19 cellular contexts compared by ENCODE assay signal in genomic region chr17:27368971-27369370, GRCh38.
DNase-seq lines count a peak whose midpoint lies in the region; ATAC-seq and TF ChIP-seq lines count a peak whose summit lies in the region.
"Had no signal": no experiment of that assay in that cellular context is flagged by ENCODE, and none has a peak within 500 bp of the region (broad histone marks: within the 10 kb centered on the region; RNA-seq: fewer than 3 reads in every experiment).

No MANE protein-coding gene starts in this region.

- in situ Hi-C loops in IMR-90 (cut with MboI; ENCODE audit: low sequenced_read_pairs): loop anchor here (10.0 kb wide), 1 partner anchor 76 kb away; no protein-coding TSS in a partner anchor

- TF ChIP-seq RAD21 in IMR-90 (IDR thresholded peaks at IDR 0.05; ENCODE audit: low read length): no peak

- peaks cover 2% of the 10 kb centered on the region for H3K79me2 ChIP-seq in trophoblast cell (ENCODE audit: control insufficient read depth, insufficient read depth, low read length, poor library complexity)

- peaks cover 15 to 17% of the 10 kb centered on the region in 2 donors for H3K27me3 Mint-ChIP-seq in natural killer cell (ENCODE audit: low read depth in 2 of 2)

- no peaks in the 10 kb centered on the region for H3K36me3 ChIP-seq in IMR-90 (ENCODE audit: control insufficient read depth, insufficient read depth, low read length)
- no peaks in the 10 kb centered on the region for H3K36me3 ChIP-seq in trophoblast cell (ENCODE audit: control insufficient read depth in 1 of 2, insufficient read depth in 2 of 2, low read length in 2 of 2)
- H3K36me3 ChIP-seq: BLaER1 had no signal

- no peaks in the 10 kb centered on the region for H3K36me3 Mint-ChIP-seq in natural killer cell
- H3K36me3 Mint-ChIP-seq: CD4-positive, CD25-positive, alpha-beta regulatory T cell had no signal

- H4K5ac ChIP-seq in IMR-90 (ENCODE audit: low read depth, low read length): no peak overlapping the region

- H3K27me3 ChIP-seq in IMR-90 (ENCODE audit: control insufficient read depth, insufficient read depth, low read length): no peaks in the 10 kb centered on the region
- H3K27me3 ChIP-seq in trophoblast cell (ENCODE audit: insufficient read depth, low read length): no peaks in the 10 kb centered on the region
- H3K27me3 ChIP-seq: BLaER1 had no signal

- peaks cover 2 to 3% of the 10 kb centered on the region in 2 donors for H3K9me3 Mint-ChIP-seq in natural killer cell

- no peak overlapping the region for H3K56ac ChIP-seq in IMR-90 (ENCODE audit: extremely low read depth, insufficient read depth, low read length)

- WGBS in IMR-90 (ENCODE audit: extremely low coverage in 2 of 2, insufficient read length in 1 of 2), 2 experiments: 82% methylated on average over 3 of the region's 4 CpGs; no CpG with 5 or more reads in 1 of the 2 experiments
- no CpG with 5 or more reads among the region's 4 CpGs for WGBS in trophoblast cell (ENCODE audit: extremely low coverage, insufficient coverage, insufficient read length)

- dilution Hi-C loops in IMR-90 (cut with HindIII; ENCODE audit: low sequenced_read_pairs, unreplicated experiment): no loop called here

- H3K4me1 ChIP-seq in IMR-90 (ENCODE audit: control insufficient read depth, insufficient read depth, low read length) (peaks cover 7% of the 10 kb centered on the region), trophoblast cell (ENCODE audit: control insufficient read depth in 1 of 2, insufficient read depth in 2 of 2, low read length in 2 of 2) (peaks cover 26 to 31% of the 10 kb centered on the region in 2 experiments)
- H3K4me1 ChIP-seq: BLaER1 had no signal

- peaks cover 4% of the 10 kb centered on the region; the same call in 1 of the 2 replicates for H3K9me3 ChIP-seq in IMR-90 (ENCODE audit: control insufficient read depth, insufficient read depth, low read length)
- peaks cover 2% of the 10 kb centered on the region for H3K9me3 ChIP-seq in trophoblast cell (ENCODE audit: insufficient read depth, low read depth, low read length)

- H2BK120ac ChIP-seq in IMR-90 (ENCODE audit: low read depth, low read length): no peak overlapping the region
- peak overlapping the region; percentile 40 for H2BK120ac ChIP-seq in trophoblast cell (ENCODE audit: insufficient read depth, low read length, poor library complexity)

- H4K20me1 ChIP-seq in IMR-90 (ENCODE audit: insufficient read depth, low read length): no peaks in the 10 kb centered on the region
- H4K20me1 ChIP-seq: BLaER1 had no signal

- H4K91ac ChIP-seq in IMR-90 (ENCODE audit: insufficient read depth, low read depth, low read length) (no peak overlapping the region), trophoblast cell (ENCODE audit: low read depth, low read length) (peak overlapping the region; percentile 69)

- no peak overlapping the region for H4K12ac ChIP-seq in trophoblast cell (ENCODE audit: low read depth, low read length)

- peaks cover 12% of the 10 kb centered on the region for H3K9me1 ChIP-seq in IMR-90 (ENCODE audit: insufficient read depth, low read length)

- H2BK5ac ChIP-seq in IMR-90 (ENCODE audit: low read depth, low read length, poor library complexity, severe bottlenecking) (no peak overlapping the region), trophoblast cell (ENCODE audit: low read depth, low read length, poor library complexity) (peak overlapping the region; percentile 43)

- intact Hi-C loops in IMR-90 (cut with micrococcal nuclease): no loop called here
- intact Hi-C loops in sciatic nerve (cut with DNase I): no loop called here
- intact Hi-C loops in natural killer cell (cut with micrococcal nuclease): no loop called here

- H3K18ac ChIP-seq in IMR-90 (ENCODE audit: low read depth, low read length) (no peak overlapping the region), trophoblast cell (ENCODE audit: low read length) (peak overlapping the region; percentile 16)

- no peak for DNase-seq in IMR-90
- DNase-seq in islet precursor cell: peak; percentile 60
- DNase-seq in trophoblast cell: no peak
- peak; percentile 12 for DNase-seq in sciatic nerve (ENCODE audit: low spot score)
- no peak for DNase-seq in stimulated activated CD4-positive, alpha-beta T cell treated with anti-CD3 and anti-CD28 coated beads, Interleukin-12 subunit alpha, Interleukin-12 subunit beta, amount 100 ng/mL, for 4 hours
- DNase-seq in DMS 273 (lab: John Stamatoyannopoulos, UW; ENCODE audit: unreplicated experiment): no peak
- DNase-seq in RKO (ENCODE audit: low spot score): no peak
- no peak for DNase-seq in natural killer cell
- DNase-seq: CD4-positive, CD25-positive, alpha-beta regulatory T cell; CD8-positive, alpha-beta T cell; DMS53; DMS79 treated with DMSO at 0.1 percent for 48 hours; GF-D8; H7; HCEC 1CT had no signal

- H3K27ac Mint-ChIP-seq in natural killer cell: no peak overlapping the region
- H3K27ac Mint-ChIP-seq: B cell; CD8-positive, alpha-beta T cell had no signal

- H3K23ac ChIP-seq in IMR-90 (ENCODE audit: low read depth, low read length) (no peak overlapping the region), trophoblast cell (ENCODE audit: low read length) (no peak overlapping the region)

- no peak overlapping the region for H3K27ac ChIP-seq in IMR-90 (ENCODE audit: insufficient read depth, low read length)
- H3K27ac ChIP-seq in trophoblast cell (ENCODE audit: low read depth, low read length): no peak overlapping the region
- H3K27ac ChIP-seq: 22Rv1, BLaER1, C4-2B had no signal

- no TSS peak for BruUV-seq in IMR-90 (replicated peaks; lab: Mats Ljungman, UMichigan)

- H2AFZ ChIP-seq in IMR-90 (replicated peaks; ENCODE audit: low read length, poor library complexity) (no peak overlapping the region), trophoblast cell (ENCODE audit: insufficient read depth, low read length, poor library complexity) (no peak overlapping the region)

- TF ChIP-seq POLR2A in IMR-90 (IDR thresholded peaks at IDR 0.05; ENCODE audit: low read depth, low read length): no peak

- ATAC-seq in IMR-90 (ENCODE audit: low read depth): peak; percentile 43
- no peak for ATAC-seq in sciatic nerve
- no peak for ATAC-seq in natural killer cell
- ATAC-seq: CD8-positive, alpha-beta T cell had no signal

- POLR2A ChIA-PET in IMR-90 (lab: Charles Lee; ENCODE audit: unreplicated experiment): interaction anchor here (0.6 kb wide), 1 partner anchor 39 kb away, joined by 5 read pairs; no protein-coding TSS in a partner anchor

- H3K4me2 ChIP-seq in IMR-90 (ENCODE audit: low read depth, low read length) (no peak overlapping the region), trophoblast cell (ENCODE audit: low read length) (no peak overlapping the region)
- H3K4me2 ChIP-seq: BLaER1 had no signal

- H3K4me1 Mint-ChIP-seq in natural killer cell: no peaks in the 10 kb centered on the region
- H3K4me1 Mint-ChIP-seq: B cell; CD4-positive, CD25-positive, alpha-beta regulatory T cell had no signal

- CTCF ChIA-PET in IMR-90 (lab: Yijun Ruan, JAX): interaction anchor here (0.9 kb wide), 1 partner anchor 231 kb away, joined by 4 read pairs; no protein-coding TSS in a partner anchor

- H4K8ac ChIP-seq in IMR-90 (ENCODE audit: low read depth in 2 of 2, low read length in 2 of 2): no peak overlapping the region
- H4K8ac ChIP-seq in trophoblast cell (ENCODE audit: low read depth, low read length): peak overlapping the region; percentile 71

- peak overlapping the region; percentile 42 for H2AK9ac ChIP-seq in IMR-90 (replicated peaks; ENCODE audit: low read depth, low read length, poor library complexity)

- H3K4ac ChIP-seq in IMR-90 (ENCODE audit: low read depth, low read length) (no peak overlapping the region; the same call in 1 of the 2 replicates), trophoblast cell (ENCODE audit: low read depth, low read length) (no peak overlapping the region)

- H3K4me3 ChIP-seq in IMR-90 (ENCODE audit: insufficient read depth, low read depth, low read length): no peak overlapping the region
- no peak overlapping the region for H3K4me3 ChIP-seq in trophoblast cell (ENCODE audit: low read depth, low read length)
- H3K4me3 ChIP-seq: BLaER1 had no signal

- no peak overlapping the region for H3K9ac ChIP-seq in IMR-90 (ENCODE audit: low read depth, low read length)
- H3K9ac ChIP-seq in trophoblast cell (ENCODE audit: low read length): no peak overlapping the region
- H3K9ac ChIP-seq: BLaER1 had no signal

- H2BK12ac ChIP-seq in trophoblast cell (ENCODE audit: low read length): peak overlapping the region; percentile 78

- H2BK15ac ChIP-seq in IMR-90 (ENCODE audit: low read depth, low read length): no peak overlapping the region

- H3K79me1 ChIP-seq in IMR-90 (ENCODE audit: low read depth in 1 of 2, low read length in 2 of 2) (no peaks in the 10 kb centered on the region), trophoblast cell (ENCODE audit: low read length) (peaks cover 30% of the 10 kb centered on the region)

- TF ChIP-seq CTCF in IMR-90 (conservative IDR thresholded peaks at IDR 0.05; ENCODE audit: low read depth, low read length) (no peak), natural killer cell (IDR thresholded peaks at IDR 0.05) (no peak)

- no peak overlapping the region for H3K4me3 Mint-ChIP-seq in natural killer cell
- H3K4me3 Mint-ChIP-seq: B cell; CD4-positive, CD25-positive, alpha-beta regulatory T cell; CD8-positive, alpha-beta T cell had no signal

- H3K14ac ChIP-seq in IMR-90 (replicated peaks; ENCODE audit: low read depth, low read length): no peak overlapping the region
- peak overlapping the region; percentile 50 for H3K14ac ChIP-seq in trophoblast cell (ENCODE audit: low read length)

- H2AK5ac ChIP-seq in IMR-90 (ENCODE audit: low read depth, low read length): 0 out of 2 replicates have a peak overlapping the region, but pooled peaks have one; percentile 9
- peak overlapping the region; percentile 92 for H2AK5ac ChIP-seq in trophoblast cell (ENCODE audit: low read length)

- H2BK20ac ChIP-seq in IMR-90 (ENCODE audit: low read depth, low read length): peak overlapping the region; percentile 44; the same call in 1 of the 2 replicates

TF ChIP-seq in IMR-90, 13 proteins besides CTCF, POLR2A, EP300 and RAD21:
- TF ChIP-seq ELK1 (IDR thresholded peaks at IDR 0.05; ENCODE audit: borderline replicate concordance, low read depth, low read length): no peak

Comparison
In these comparisons a context has a peak if more than half of its experiments do, and no peak if none do; other contexts are left out.
1. DNase-seq: peak in islet precursor cell (single experiment) and sciatic nerve (single experiment); none in IMR-90 (single experiment), trophoblast cell (0 of 2), stimulated activated CD4-positive, alpha-beta T cell treated with anti-CD3 and anti-CD28 coated beads, Interleukin-12 subunit alpha, Interleukin-12 subunit beta, amount 100 ng/mL, for 4 hours (single experiment), DMS 273 (single experiment), RKO (single experiment) and natural killer cell (single experiment).